ENCODE assay signal across 1 cellular context in the genomic region with DNA sequence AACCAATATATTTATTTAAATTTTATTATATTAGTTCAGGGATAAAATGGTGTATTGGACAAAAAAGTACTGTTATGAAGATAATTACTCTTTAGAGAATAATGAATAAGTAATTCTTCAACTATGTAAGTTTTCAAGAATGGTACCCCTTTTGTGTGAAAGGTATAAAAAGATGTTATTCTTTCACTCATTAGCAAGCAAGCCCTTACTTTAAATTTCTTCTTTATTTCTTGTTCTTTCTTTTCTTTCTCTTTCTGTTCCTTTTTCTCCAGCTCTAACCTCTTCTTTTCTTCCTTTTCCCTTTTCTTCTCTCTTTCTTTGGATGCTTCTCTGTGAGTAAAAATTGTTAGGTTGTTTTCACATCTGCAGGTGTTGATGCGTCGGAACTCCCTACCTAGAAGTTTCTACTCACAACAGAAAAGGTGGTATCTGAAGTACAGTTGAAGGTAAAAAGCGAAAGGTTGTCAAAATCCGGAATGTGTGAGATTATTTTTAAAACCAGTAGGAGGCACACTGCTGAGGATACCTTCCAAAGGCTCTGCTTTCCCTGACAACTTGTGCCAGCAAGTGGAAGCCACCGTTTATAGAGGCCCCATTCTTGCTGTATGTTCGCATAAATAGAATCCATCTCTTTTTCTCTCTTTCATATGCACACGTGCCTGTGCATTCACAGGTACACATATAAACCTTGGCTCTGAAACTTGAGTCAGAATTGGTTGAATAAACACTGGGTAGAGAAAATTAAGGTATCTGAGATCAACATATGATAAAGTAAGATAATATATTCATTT.
A peak's percentile ranks its signal among the peaks of the same experiment; 100 is the strongest.
TF ChIP-seq lines count a peak whose summit lies in the region.

No MANE protein-coding gene starts in this region.

TF ChIP-seq in K562, 482 proteins besides CTCF, POLR2A, EP300 and RAD21 (continued from another document and continues in another):
- TF ChIP-seq POLR2AphosphoS5 (IDR thresholded peaks at IDR 0.05; ENCODE audit: control insufficient read depth, insufficient read depth, low read depth, low read length) (no peak), MLX (CRISPR knock-in tag; conservative IDR thresholded peaks at IDR 0.05) (no peak), SMARCA4 (IDR thresholded peaks at IDR 0.05) (0 out of 2 replicates have a peak, but pooled peaks have one; percentile 16), HCFC1 (IDR thresholded peaks at IDR 0.05; ENCODE audit: low read depth, low read length) (no peak), ARID3A (IDR thresholded peaks at IDR 0.05; ENCODE audit: borderline replicate concordance, low read depth, low read length) (no peak), SMC3 (conservative IDR thresholded peaks at IDR 0.05; ENCODE audit: insufficient read depth, low read depth, low read length) (peak; percentile 43), POLR3G (IDR thresholded peaks at IDR 0.05; ENCODE audit: extremely low read depth, insufficient read length, insufficient replicate concordance) (no peak), CC2D1A (IDR thresholded peaks at IDR 0.05) (0 out of 2 replicates have a peak, but pooled peaks have one; percentile 18), PCBP1 (IDR thresholded peaks at IDR 0.05; ENCODE audit: low read depth, low read length, poor library complexity, severe bottlenecking) (no peak), USF2 (CRISPR knock-in tag; IDR thresholded peaks at IDR 0.05) (no peak), ATF2 (CRISPR knock-in tag; IDR thresholded peaks at IDR 0.05) (no peak), E2F8 (IDR thresholded peaks at IDR 0.05; ENCODE audit: low read depth, partially characterized antibody) (no peak), MYC (IDR thresholded peaks at IDR 0.05; ENCODE audit: low read depth, low read length) (peak; percentile 52; the same call in 1 of the 2 replicates), MYC (CRISPR knock-in tag; IDR thresholded peaks at IDR 0.05; ENCODE audit: borderline replicate concordance, low read depth) (no peak), BACH1 (tag; IDR thresholded peaks at IDR 0.05) (no peak), FOXA3 (CRISPR knock-in tag; conservative IDR thresholded peaks at IDR 0.05 in 1 of 2, IDR thresholded peaks at IDR 0.05 in 1 of 2) (no peak), SIN3A (IDR thresholded peaks at IDR 0.05; ENCODE audit: borderline replicate concordance in 2 of 2, control insufficient read depth in 1 of 2, low read depth in 2 of 2, low read length in 2 of 2) (no peak), TEAD4 (IDR thresholded peaks at IDR 0.05; ENCODE audit: low read length) (peak; percentile 20; the same call in 1 of the 2 replicates), TEAD4 (CRISPR knock-in tag; IDR thresholded peaks at IDR 0.05; ENCODE audit: borderline replicate concordance) (no peak), POLR2H (tag; IDR thresholded peaks at IDR 0.05; ENCODE audit: low read depth) (no peak), PCBP2 (IDR thresholded peaks at IDR 0.05; ENCODE audit: low read depth, low read length, poor library complexity, severe bottlenecking) (no peak), CREM (IDR thresholded peaks at IDR 0.05; ENCODE audit: low read depth) (no peak), CUX1 (CRISPR knock-in tag; IDR thresholded peaks at IDR 0.05) (no peak), ZNF655 (CRISPR knock-in tag; IDR thresholded peaks at IDR 0.05) (no peak), SMARCA5 (IDR thresholded peaks at IDR 0.05) (0 out of 2 replicates have a peak, but pooled peaks have one; percentile 15), TFAM (CRISPR knock-in tag; conservative IDR thresholded peaks at IDR 0.05) (no peak), KLF13 (tag; IDR thresholded peaks at IDR 0.05; ENCODE audit: borderline replicate concordance, low read depth) (no peak), FOSL1 (tag; conservative IDR thresholded peaks at IDR 0.05) (no peak), ATF6 (CRISPR knock-in tag; IDR thresholded peaks at IDR 0.05) (no peak), WHSC1 (IDR thresholded peaks at IDR 0.05; ENCODE audit: low read length) (no peak)
- TF ChIP-seq, protein P1, sequence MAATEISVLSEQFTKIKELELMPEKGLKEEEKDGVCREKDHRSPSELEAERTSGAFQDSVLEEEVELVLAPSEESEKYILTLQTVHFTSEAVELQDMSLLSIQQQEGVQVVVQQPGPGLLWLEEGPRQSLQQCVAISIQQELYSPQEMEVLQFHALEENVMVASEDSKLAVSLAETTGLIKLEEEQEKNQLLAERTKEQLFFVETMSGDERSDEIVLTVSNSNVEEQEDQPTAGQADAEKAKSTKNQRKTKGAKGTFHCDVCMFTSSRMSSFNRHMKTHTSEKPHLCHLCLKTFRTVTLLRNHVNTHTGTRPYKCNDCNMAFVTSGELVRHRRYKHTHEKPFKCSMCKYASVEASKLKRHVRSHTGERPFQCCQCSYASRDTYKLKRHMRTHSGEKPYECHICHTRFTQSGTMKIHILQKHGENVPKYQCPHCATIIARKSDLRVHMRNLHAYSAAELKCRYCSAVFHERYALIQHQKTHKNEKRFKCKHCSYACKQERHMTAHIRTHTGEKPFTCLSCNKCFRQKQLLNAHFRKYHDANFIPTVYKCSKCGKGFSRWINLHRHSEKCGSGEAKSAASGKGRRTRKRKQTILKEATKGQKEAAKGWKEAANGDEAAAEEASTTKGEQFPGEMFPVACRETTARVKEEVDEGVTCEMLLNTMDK (IDR thresholded peaks at IDR 0.05; ENCODE audit: borderline replicate concordance, insufficient read depth, low read depth, low read length, poor library complexity, severe bottlenecking) = no peak
- TF ChIP-seq, protein P2, sequence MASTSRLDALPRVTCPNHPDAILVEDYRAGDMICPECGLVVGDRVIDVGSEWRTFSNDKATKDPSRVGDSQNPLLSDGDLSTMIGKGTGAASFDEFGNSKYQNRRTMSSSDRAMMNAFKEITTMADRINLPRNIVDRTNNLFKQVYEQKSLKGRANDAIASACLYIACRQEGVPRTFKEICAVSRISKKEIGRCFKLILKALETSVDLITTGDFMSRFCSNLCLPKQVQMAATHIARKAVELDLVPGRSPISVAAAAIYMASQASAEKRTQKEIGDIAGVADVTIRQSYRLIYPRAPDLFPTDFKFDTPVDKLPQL (IDR thresholded peaks at IDR 0.05; ENCODE audit: extremely low read depth, insufficient read length) = no peak
